21 cellular contexts compared by ENCODE assay signal in genomic region chr13:106274551-106275208, GRCh38.
"Had no signal": no experiment of that assay in that cellular context is flagged by ENCODE, and none has a peak within 500 bp of the region (broad histone marks: within the 10 kb centered on the region; RNA-seq: fewer than 3 reads in every experiment).

No MANE protein-coding gene starts in this region.

- H3K4me3 Mint-ChIP-seq: activated B cell treated with CpG ODN at 0.5 μM for 24 hours; activated CD4-positive, alpha-beta T cell treated with anti-CD3 and anti-CD28 coated beads, Interleukin-2, amount 10 ng/mL, durations not matched to agents 24 days and 14 days; activated CD8-positive, alpha-beta T cell treated with anti-CD3 and anti-CD28 coated beads, Interleukin-2, amount 10 ng/mL, durations not matched to agents 7 days and 5 days; activated naive CD8-positive, alpha-beta T cell; brain; dendritic cell treated with granulocyte-macrophage colony-stimulating factor and Interleukin-4, amounts not matched to agents 40 ng/mL and 50 ng/mL, for 4 days; stimulated activated naive B cell treated with anti-CD40 and anti-IgM and Interleukin-4, amounts not matched to agents 10 μg/mL and 1 μg/mL and 100 μg/mL, for 72 hours had no signal

- H3K27me3 Mint-ChIP-seq: activated B cell treated with CpG ODN at 0.5 μM for 24 hours; activated CD4-positive, alpha-beta T cell treated with anti-CD3 and anti-CD28 coated beads, Interleukin-2, amount 10 ng/mL, durations not matched to agents 24 days and 14 days; activated naive CD8-positive, alpha-beta T cell; brain; dendritic cell treated with granulocyte-macrophage colony-stimulating factor and Interleukin-4, amounts not matched to agents 40 ng/mL and 50 ng/mL, for 4 days; stimulated activated naive B cell treated with anti-CD40 and anti-IgM and Interleukin-4, amounts not matched to agents 10 μg/mL and 1 μg/mL and 100 μg/mL, for 72 hours had no signal

- H3K4me3 ChIP-seq: left lung, tibial artery, uterus had no signal

- H3K27ac Mint-ChIP-seq: activated B cell treated with CpG ODN at 0.5 μM for 24 hours; activated CD4-positive, alpha-beta T cell treated with anti-CD3 and anti-CD28 coated beads, Interleukin-2, amount 10 ng/mL, durations not matched to agents 24 days and 14 days; activated CD8-positive, alpha-beta T cell treated with anti-CD3 and anti-CD28 coated beads, Interleukin-2, amount 10 ng/mL, durations not matched to agents 7 days and 5 days; activated naive CD8-positive, alpha-beta T cell; dendritic cell treated with granulocyte-macrophage colony-stimulating factor and Interleukin-4, amounts not matched to agents 40 ng/mL and 50 ng/mL, for 4 days; stimulated activated naive B cell treated with anti-CD40 and anti-IgM and Interleukin-4, amounts not matched to agents 10 μg/mL and 1 μg/mL and 100 μg/mL, for 72 hours had no signal

- FAIRE-seq: islet of Langerhans, TTC549 had no signal

- H3K36me3 Mint-ChIP-seq: activated naive CD8-positive, alpha-beta T cell; brain; natural killer cell; stimulated activated naive B cell treated with anti-CD40 and anti-IgM and Interleukin-4, amounts not matched to agents 10 μg/mL and 1 μg/mL and 100 μg/mL, for 72 hours had no signal

- H3K27me3 ChIP-seq: left lung, neutrophil, tibial artery, uterus had no signal

- H3K9me3 Mint-ChIP-seq: activated B cell treated with CpG ODN at 0.5 μM for 24 hours; activated CD4-positive, alpha-beta T cell treated with anti-CD3 and anti-CD28 coated beads, Interleukin-2, amount 10 ng/mL, durations not matched to agents 24 days and 14 days had no signal

- H3K4me1 Mint-ChIP-seq: activated B cell treated with CpG ODN at 0.5 μM for 24 hours; activated CD4-positive, alpha-beta T cell treated with anti-CD3 and anti-CD28 coated beads, Interleukin-2, amount 10 ng/mL, durations not matched to agents 24 days and 14 days; stimulated activated naive B cell treated with anti-CD40 and anti-IgM and Interleukin-4, amounts not matched to agents 10 μg/mL and 1 μg/mL and 100 μg/mL, for 72 hours had no signal

- H3K4me1 ChIP-seq: left lung, tibial artery, uterus had no signal

- H3K9me3 ChIP-seq: neutrophil, tibial artery, uterus had no signal

- H3K27ac ChIP-seq: epithelial cell of prostate, left lung, neutrophil, tibial artery, uterus had no signal

- H3K36me3 ChIP-seq: left lung, neutrophil, tibial artery, uterus had no signal

- DNase-seq: activated B cell treated with CpG ODN at 0.5 μM for 24 hours; activated CD4-positive, alpha-beta T cell treated with anti-CD3 and anti-CD28 coated beads, Interleukin-2, amount 10 ng/mL, durations not matched to agents 24 days and 14 days; activated CD8-positive, alpha-beta memory T cell treated with anti-CD3 and anti-CD28 coated beads, Interleukin-2, amount 50 U/mL, for 4 hours; activated CD8-positive, alpha-beta T cell treated with anti-CD3 and anti-CD28 coated beads, Interleukin-2, amount 10 ng/mL, durations not matched to agents 7 days and 5 days; activated gamma-delta T cell treated with Interleukin-2 at 50 U/mL for 16 hours; amygdala; effector memory CD4-positive, alpha-beta T cell; left lung; natural killer cell; stimulated activated CD4-positive, alpha-beta T cell treated with anti-CD3 and anti-CD28 coated beads, Interleukin-15, amount 100 ng/mL, for 24 hours; stimulated activated CD4-positive, alpha-beta T cell treated with anti-CD3 and anti-CD28 coated beads, Interleukin-4, amount 100 ng/mL, for 1 hour; stimulated activated naive B cell treated with anti-CD40 and anti-IgM and Interleukin-4, amounts not matched to agents 10 μg/mL and 1 μg/mL and 100 μg/mL, for 72 hours; tibial artery; uterus had no signal
